Comparison of ENCODE assay signal across 19 cellular contexts in genomic region chr14:68279437-68279720, GRCh38.
DNase-seq lines count a peak whose midpoint lies in the region; ATAC-seq, FAIRE-seq and TF ChIP-seq lines count a peak whose summit lies in the region.
"Had no signal": no experiment of that assay in that cellular context is flagged by ENCODE, and none has a peak within 500 bp of the region (broad histone marks: within the 10 kb centered on the region; RNA-seq: fewer than 3 reads in every experiment).

No MANE protein-coding gene starts in this region.

- no peaks in the 10 kb centered on the region for H3K36me3 ChIP-seq in BLaER1 treated with 17β-estradiol and CSF1 and Interleukin-3, amounts not matched to agents 10 nM and 100 nM
- H3K36me3 ChIP-seq in body of pancreas (replicated peaks in 1 of 2; ENCODE audit: insufficient read depth in 1 of 2, low read depth in 2 of 2) (no peaks in the 10 kb centered on the region), rectal smooth muscle tissue (ENCODE audit: control insufficient read depth, insufficient read depth, low read length) (no peaks in the 10 kb centered on the region), mesendoderm (ENCODE audit: control insufficient read depth, insufficient read depth, low read length) (no peaks in the 10 kb centered on the region)
- H3K36me3 ChIP-seq: ascending aorta had no signal

- no peak overlapping the region for H3K4ac ChIP-seq in mesendoderm (ENCODE audit: low read depth, low read length)

- no peak overlapping the region for H2BK15ac ChIP-seq in mesendoderm (replicated peaks; ENCODE audit: low read depth)

- no peaks in the 10 kb centered on the region for H4K20me1 ChIP-seq in BLaER1 treated with 17β-estradiol and CSF1 and Interleukin-3, amounts not matched to agents 10 nM and 100 nM

- peaks cover 0 to 3% (median 0%) of the 10 kb centered on the region in 11 experiments; a peak in 1 of 22 replicates for H3K9me3 ChIP-seq in BLaER1 treated with 17β-estradiol and CSF1 and Interleukin-3, amounts not matched to agents 10 nM and 100 nM (replicated peaks in 1 of 11)
- H3K9me3 ChIP-seq in body of pancreas = no peaks in the 10 kb centered on the region
- H3K9me3 ChIP-seq: ascending aorta had no signal

- H3K4me3 ChIP-seq in BLaER1 treated with 17β-estradiol and CSF1 and Interleukin-3, amounts not matched to agents 10 nM and 100 nM = peak overlapping the region; percentile 18 to 66 (median 56); a peak in 17 of 20 replicates
- no peak overlapping the region for H3K4me3 ChIP-seq in body of pancreas
- H3K4me3 ChIP-seq in rectal smooth muscle tissue (ENCODE audit: low read length) = no peak overlapping the region
- H3K4me3 ChIP-seq in mesendoderm (ENCODE audit: low read length) = no peak overlapping the region
- H3K4me3 ChIP-seq: ascending aorta had no signal

- peak; percentile 38 for FAIRE-seq in HTR-8/SVneo (lab: Jason Lieb, UNC)
- FAIRE-seq: endothelial cell of umbilical vein, small intestine had no signal

- TF ChIP-seq POLR2A in body of pancreas (IDR thresholded peaks at IDR 0.05) = no peak

- H4K8ac ChIP-seq in mesendoderm (ENCODE audit: low read depth, low read length) = no peak overlapping the region

- H2BK120ac ChIP-seq in mesendoderm (ENCODE audit: low read depth, low read length) = no peak overlapping the region

- H2BK5ac ChIP-seq in mesendoderm (ENCODE audit: low read length) = no peak overlapping the region

- H3K9ac ChIP-seq in BLaER1 treated with 17β-estradiol and CSF1 and Interleukin-3, amounts not matched to agents 10 nM and 100 nM = peak overlapping the region; percentile 71 to 94 (median 89)
- no peak overlapping the region for H3K9ac ChIP-seq in rectal smooth muscle tissue (ENCODE audit: low read length)
- no peak overlapping the region for H3K9ac ChIP-seq in mesendoderm (ENCODE audit: low read length)
- H3K9ac ChIP-seq: parathyroid adenoma had no signal

- H4K5ac ChIP-seq in mesendoderm (ENCODE audit: low read length) = no peak overlapping the region

- H3K4me1 ChIP-seq in BLaER1 treated with 17β-estradiol and CSF1 and Interleukin-3, amounts not matched to agents 10 nM and 100 nM = peaks cover 93 to 100% (median 100%) of the 10 kb centered on the region in 10 experiments
- H3K4me1 ChIP-seq in body of pancreas (peaks cover 20% of the 10 kb centered on the region), rectal smooth muscle tissue (ENCODE audit: control insufficient read depth, insufficient read depth, low read length) (peaks cover 3% of the 10 kb centered on the region), mesendoderm (ENCODE audit: control insufficient read depth, low read depth, low read length) (no peaks in the 10 kb centered on the region)
- H3K4me1 ChIP-seq: foreskin keratinocyte, parathyroid adenoma had no signal

- ATAC-seq in body of pancreas (no peak), HG02571 (IDR thresholded peaks at IDR 0.05; ENCODE audit: unreplicated experiment) (no peak)
- ATAC-seq: foreskin keratinocyte, left cardiac atrium, T-cell had no signal

- no peak overlapping the region for H3K18ac ChIP-seq in mesendoderm (ENCODE audit: low read length)

- H3K27me3 ChIP-seq in BLaER1 treated with 17β-estradiol and CSF1 and Interleukin-3, amounts not matched to agents 10 nM and 100 nM = no peaks in the 10 kb centered on the region
- H3K27me3 ChIP-seq in body of pancreas (no peaks in the 10 kb centered on the region), rectal smooth muscle tissue (ENCODE audit: control insufficient read depth, insufficient read depth, low read length) (no peaks in the 10 kb centered on the region), mesendoderm (ENCODE audit: insufficient read depth, low read length, poor library complexity) (no peaks in the 10 kb centered on the region)
- H3K27me3 ChIP-seq: ascending aorta, foreskin keratinocyte had no signal

- WGBS in body of pancreas, 2 donors = 85 to 92% methylated on average over 3 of the region's 3 CpGs
- 100% methylated on average over 1 of the region's 3 CpGs for WGBS in mesendoderm (ENCODE audit: extremely low coverage, insufficient coverage, low lambda C conversion rate)

- no peak overlapping the region for H2AK5ac ChIP-seq in mesendoderm (ENCODE audit: low read length)

- peak overlapping the region; percentile 84 to 95 (median 89) for H3K4me2 ChIP-seq in BLaER1 treated with 17β-estradiol and CSF1 and Interleukin-3, amounts not matched to agents 10 nM and 100 nM
- no peak overlapping the region for H3K4me2 ChIP-seq in mesendoderm (ENCODE audit: low read length)

- intact Hi-C loops in body of pancreas (cut with DNase I) = no loop called here

- DNase-seq in HTR-8/SVneo (ENCODE audit: insufficient read length, low spot score) (no peak), body of pancreas (no peak), NCI-H187 (lab: John Stamatoyannopoulos, UW) (no peak), D341Med (ENCODE audit: low spot score) (no peak), mesendoderm (no peak)
- DNase-seq: activated CD4-positive, alpha-beta T cell treated with anti-CD3 and anti-CD28 coated beads, Interleukin-2, amount 50 U/mL, for 1 hour; activated naive CD4-positive, alpha-beta T cell treated with Interleukin-2 at 50 U/mL for 16 hours; CD4-positive, alpha-beta memory T cell; foreskin keratinocyte; Kasumi-1; left cardiac atrium; small intestine; T-cell had no signal

- peak overlapping the region; percentile 74 to 100 (median 99); a peak in 21 of 22 replicates for H3K27ac ChIP-seq in BLaER1 treated with 17β-estradiol and CSF1 and Interleukin-3, amounts not matched to agents 10 nM and 100 nM
- H3K27ac ChIP-seq in body of pancreas (peak overlapping the region; percentile 16 to 43 (median 26)), rectal smooth muscle tissue (ENCODE audit: low read depth, low read length) (peak overlapping the region; percentile 44), mesendoderm (ENCODE audit: low read depth, low read length) (no peak overlapping the region)
- H3K27ac ChIP-seq: foreskin keratinocyte, parathyroid adenoma had no signal

- TF ChIP-seq CTCF in body of pancreas (IDR thresholded peaks at IDR 0.05) = no peak

- no peaks in the 10 kb centered on the region for H3K79me2 ChIP-seq in mesendoderm (ENCODE audit: control insufficient read depth, insufficient read depth, low read length)
- H3K79me2 ChIP-seq: parathyroid adenoma had no signal

- no peaks in the 10 kb centered on the region for H3K79me1 ChIP-seq in mesendoderm (ENCODE audit: low read length)

- no peak overlapping the region for H3K23ac ChIP-seq in mesendoderm (ENCODE audit: low read length)

- H3K56ac ChIP-seq in mesendoderm (ENCODE audit: low read length) = no peak overlapping the region

Comparison
In these comparisons a context has a peak if more than half of its experiments do, and no peak if none do; other contexts are left out.
1. H3K4me3 ChIP-seq: peak in BLaER1 treated with 17β-estradiol and CSF1 and Interleukin-3, amounts not matched to agents 10 nM and 100 nM (10 of 10); none in body of pancreas (0 of 2), rectal smooth muscle tissue (single experiment) and mesendoderm (single experiment).
2. H3K9ac ChIP-seq: peak in BLaER1 treated with 17β-estradiol and CSF1 and Interleukin-3, amounts not matched to agents 10 nM and 100 nM (11 of 11); none in rectal smooth muscle tissue (single experiment) and mesendoderm (single experiment).